ENCODE assay signal across 8 cellular contexts in genomic region chr10:12042409-12042796, GRCh38. TPM values are rescaled to one million over a fixed set of nuclear protein-coding genes. Genes with fewer than 3 reads are reported as not detected.
DNase-seq lines count a peak whose midpoint lies in the region; ATAC-seq and TF ChIP-seq lines count a peak whose summit lies in the region.

No MANE protein-coding gene starts in this region.

- TF ChIP-seq CTCF in lower lobe of right lung (IDR thresholded peaks at IDR 0.05) = no peak

- H3K27me3 ChIP-seq in lower lobe of right lung (ENCODE audit: low read depth) = no peaks in the 10 kb centered on the region

- ATAC-seq in GM18505 (IDR thresholded peaks at IDR 0.05; ENCODE audit: unreplicated experiment) (peak; percentile 2), HG02973 (IDR thresholded peaks at IDR 0.05; ENCODE audit: unreplicated experiment) (peak; percentile 8), lower lobe of right lung (peak; percentile 46 to 57)
- peak; percentile 33 for ATAC-seq in central memory CD8-positive, alpha-beta T cell (replicated peaks; ENCODE audit: extremely low read depth, poor library complexity, severe bottlenecking)

- peaks cover 16% of the 10 kb centered on the region for H3K36me3 Mint-ChIP-seq in central memory CD8-positive, alpha-beta T cell (ENCODE audit: insufficient read depth)

- peak; percentile 59 for TF ChIP-seq POLR2A in GM18505 (IDR thresholded peaks at IDR 0.05; ENCODE audit: borderline replicate concordance, extremely low read depth, insufficient read depth, insufficient read length)

- intact Hi-C loops in lower lobe of right lung (cut with DNase I) = no loop called here

- H3K4me1 Mint-ChIP-seq in central memory CD8-positive, alpha-beta T cell = peaks cover 34% of the 10 kb centered on the region

- H3K27me3 Mint-ChIP-seq in central memory CD8-positive, alpha-beta T cell = no peaks in the 10 kb centered on the region

- peak overlapping the region; percentile 98 for H3K27ac Mint-ChIP-seq in central memory CD8-positive, alpha-beta T cell (ENCODE audit: low read depth)

- H3K9me3 ChIP-seq in lower lobe of right lung = no peaks in the 10 kb centered on the region

- peaks cover 19% of the 10 kb centered on the region for H3K4me1 ChIP-seq in lower lobe of right lung

- peak; percentile 43 for DNase-seq in T-helper 22 cell (ENCODE audit: low read depth)
- DNase-seq in central memory CD8-positive, alpha-beta T cell (ENCODE audit: low spot score in 2 of 2) = peak in 1 of 2 donors; percentile 26
- peak; percentile 63 for DNase-seq in lower lobe of right lung
- peak; percentile 41 to 44 for DNase-seq in stimulated activated CD8-positive, alpha-beta memory T cell treated with anti-CD3 and anti-CD28 coated beads, Interleukin-15, amount 100 ng/mL, for 48 hours (ENCODE audit: low read depth in 2 of 2)
- no peak for DNase-seq in NCI-H1694 treated with DMSO at 0.1 percent for 48 hours (lab: John Stamatoyannopoulos, UW)
- no peak for DNase-seq in H4 (ENCODE audit: low spot score)

- peak overlapping the region; percentile 95 for H3K27ac ChIP-seq in lower lobe of right lung

- H3K4me3 ChIP-seq in lower lobe of right lung = peak overlapping the region; percentile 98

- no peaks in the 10 kb centered on the region for H3K9me3 Mint-ChIP-seq in central memory CD8-positive, alpha-beta T cell

- peak overlapping the region; percentile 99 for H3K4me3 Mint-ChIP-seq in central memory CD8-positive, alpha-beta T cell

- no peaks in the 10 kb centered on the region for H3K36me3 ChIP-seq in lower lobe of right lung

RNA-seq across cellular contexts. Expression of gene UPF2, which starts 0.2 kb away (rescaled TPM):
- total RNA-seq in lower lobe of right lung = 21.0 TPM
- 5.9 and 6.7 TPM in 2 replicates for total RNA-seq in H4 (2014; rRNA removed; shearing (Covaris generic))

RNA-seq across cellular contexts. Expression of gene DHTKD1, which starts 26.4 kb away (rescaled TPM):
- total RNA-seq in lower lobe of right lung = 21.7 TPM
- total RNA-seq in H4 (2014; rRNA removed; shearing (Covaris generic)) = 7.8 and 8.3 TPM in 2 replicates

Comparison
In these comparisons a context has a peak if more than half of its experiments do, and no peak if none do; other contexts are left out.
1. DNase-seq: peak in T-helper 22 cell (single experiment), lower lobe of right lung (single experiment) and stimulated activated CD8-positive, alpha-beta memory T cell treated with anti-CD3 and anti-CD28 coated beads, Interleukin-15, amount 100 ng/mL, for 48 hours (2 of 2); none in NCI-H1694 treated with DMSO at 0.1 percent for 48 hours (single experiment) and H4 (single experiment).
2. Peak in every context shown above with its lines, with median percentiles within 50 percentile points of each other: ATAC-seq.